1 cellular context compared by ENCODE assay signal in genomic region chr2:232375164-232375563, GRCh38.
TF ChIP-seq lines count a peak whose summit lies in the region.

No MANE protein-coding gene starts in this region.

TF ChIP-seq in GM23338, 12 proteins besides CTCF, POLR2A, EP300 and RAD21 (continued from another document):
- TF ChIP-seq ZNF462 (CRISPR knock-in tag; IDR thresholded peaks at IDR 0.05) (no peak), EZH2 (IDR thresholded peaks at IDR 0.05; ENCODE audit: low read depth, unreplicated experiment) (no peak), POLR2AphosphoS5 (IDR thresholded peaks at IDR 0.05; ENCODE audit: low read depth) (no peak), REST (IDR thresholded peaks at IDR 0.05; ENCODE audit: unreplicated experiment) (no peak), NANOG (IDR thresholded peaks at IDR 0.05; ENCODE audit: borderline replicate concordance) (no peak), CREB1 (CRISPR knock-in tag; IDR thresholded peaks at IDR 0.05; ENCODE audit: low read depth) (no peak), ETS1 (IDR thresholded peaks at IDR 0.05) (no peak), EZH2phosphoT487 (IDR thresholded peaks at IDR 0.05; ENCODE audit: unreplicated experiment) (no peak), ZNF114 (CRISPR knock-in tag; IDR thresholded peaks at IDR 0.05) (no peak)
TF ChIP-seq in GM23338: peak in this region for 0.
